Comparison of ENCODE assay signal across 1 cellular context in genomic region chr2:218398437-218399390, GRCh38.
TF ChIP-seq lines count a peak whose summit lies in the region.

No MANE protein-coding gene starts in this region.

TF ChIP-seq in HepG2, 621 proteins besides CTCF, POLR2A, EP300 and RAD21 (continued from another document and continues in another):
- TF ChIP-seq ZNF597 (CRISPR knock-in tag; IDR thresholded peaks at IDR 0.05): no peak
- no peak for TF ChIP-seq PHB2 (IDR thresholded peaks at IDR 0.05; ENCODE audit: partially characterized antibody)
- TF ChIP-seq ZNF10 (CRISPR knock-in tag; IDR thresholded peaks at IDR 0.05; ENCODE audit: borderline replicate concordance, low read depth): no peak
- TF ChIP-seq ZNF496 (CRISPR knock-in tag; IDR thresholded peaks at IDR 0.05; ENCODE audit: insufficient replicate concordance): no peak
- peak; percentile 86 for TF ChIP-seq ARNT2 (CRISPR knock-in tag; IDR thresholded peaks at IDR 0.05; ENCODE audit: low read depth)
- TF ChIP-seq PHF20 (CRISPR knock-in tag; IDR thresholded peaks at IDR 0.05): no peak; the same call in 1 of the 2 replicates
- no peak for TF ChIP-seq HDAC6 (IDR thresholded peaks at IDR 0.05; ENCODE audit: low read depth, low read length)
- peak; percentile 92 for TF ChIP-seq RBM39 (IDR thresholded peaks at IDR 0.05; ENCODE audit: low read depth, low read length, poor library complexity, severe bottlenecking)
- TF ChIP-seq, protein P1, sequence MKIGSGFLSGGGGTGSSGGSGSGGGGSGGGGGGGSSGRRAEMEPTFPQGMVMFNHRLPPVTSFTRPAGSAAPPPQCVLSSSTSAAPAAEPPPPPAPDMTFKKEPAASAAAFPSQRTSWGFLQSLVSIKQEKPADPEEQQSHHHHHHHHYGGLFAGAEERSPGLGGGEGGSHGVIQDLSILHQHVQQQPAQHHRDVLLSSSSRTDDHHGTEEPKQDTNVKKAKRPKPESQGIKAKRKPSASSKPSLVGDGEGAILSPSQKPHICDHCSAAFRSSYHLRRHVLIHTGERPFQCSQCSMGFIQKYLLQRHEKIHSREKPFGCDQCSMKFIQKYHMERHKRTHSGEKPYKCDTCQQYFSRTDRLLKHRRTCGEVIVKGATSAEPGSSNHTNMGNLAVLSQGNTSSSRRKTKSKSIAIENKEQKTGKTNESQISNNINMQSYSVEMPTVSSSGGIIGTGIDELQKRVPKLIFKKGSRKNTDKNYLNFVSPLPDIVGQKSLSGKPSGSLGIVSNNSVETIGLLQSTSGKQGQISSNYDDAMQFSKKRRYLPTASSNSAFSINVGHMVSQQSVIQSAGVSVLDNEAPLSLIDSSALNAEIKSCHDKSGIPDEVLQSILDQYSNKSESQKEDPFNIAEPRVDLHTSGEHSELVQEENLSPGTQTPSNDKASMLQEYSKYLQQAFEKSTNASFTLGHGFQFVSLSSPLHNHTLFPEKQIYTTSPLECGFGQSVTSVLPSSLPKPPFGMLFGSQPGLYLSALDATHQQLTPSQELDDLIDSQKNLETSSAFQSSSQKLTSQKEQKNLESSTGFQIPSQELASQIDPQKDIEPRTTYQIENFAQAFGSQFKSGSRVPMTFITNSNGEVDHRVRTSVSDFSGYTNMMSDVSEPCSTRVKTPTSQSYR (CRISPR knock-in tag; IDR thresholded peaks at IDR 0.05; ENCODE audit: borderline replicate concordance): peak; percentile 94
- no peak for TF ChIP-seq KLF16 (CRISPR knock-in tag; IDR thresholded peaks at IDR 0.05)
- TF ChIP-seq IKZF1 (IDR thresholded peaks at IDR 0.05): no peak
- TF ChIP-seq MNT (IDR thresholded peaks at IDR 0.05): no peak
- TF ChIP-seq ZNF850 (CRISPR knock-in tag; conservative IDR thresholded peaks at IDR 0.05): no peak
- no peak for TF ChIP-seq ZNF792 (CRISPR knock-in tag; IDR thresholded peaks at IDR 0.05)
- TF ChIP-seq KDM4B (CRISPR knock-in tag; IDR thresholded peaks at IDR 0.05): peak; percentile 45; the same call in 1 of the 2 replicates
- no peak for TF ChIP-seq FOXC1 (CRISPR knock-in tag; IDR thresholded peaks at IDR 0.05; ENCODE audit: borderline replicate concordance)
- TF ChIP-seq DPF2 (CRISPR knock-in tag; IDR thresholded peaks at IDR 0.05; ENCODE audit: borderline replicate concordance, low read depth): no peak
- TF ChIP-seq ATF1 (CRISPR knock-in tag; IDR thresholded peaks at IDR 0.05): no peak
- no peak for TF ChIP-seq ZNF546 (CRISPR knock-in tag; conservative IDR thresholded peaks at IDR 0.05)
- TF ChIP-seq NFIC (IDR thresholded peaks at IDR 0.05; ENCODE audit: low read length): no peak
- peak; percentile 1; the same call in 1 of the 2 replicates for TF ChIP-seq ZNF816 (CRISPR knock-in tag; IDR thresholded peaks at IDR 0.05; ENCODE audit: borderline replicate concordance)
- no peak for TF ChIP-seq THRA (CRISPR knock-in tag; IDR thresholded peaks at IDR 0.05; ENCODE audit: borderline replicate concordance)
- TF ChIP-seq E2F2 (CRISPR knock-in tag; IDR thresholded peaks at IDR 0.05; ENCODE audit: borderline replicate concordance): no peak
- TF ChIP-seq, protein P2, sequence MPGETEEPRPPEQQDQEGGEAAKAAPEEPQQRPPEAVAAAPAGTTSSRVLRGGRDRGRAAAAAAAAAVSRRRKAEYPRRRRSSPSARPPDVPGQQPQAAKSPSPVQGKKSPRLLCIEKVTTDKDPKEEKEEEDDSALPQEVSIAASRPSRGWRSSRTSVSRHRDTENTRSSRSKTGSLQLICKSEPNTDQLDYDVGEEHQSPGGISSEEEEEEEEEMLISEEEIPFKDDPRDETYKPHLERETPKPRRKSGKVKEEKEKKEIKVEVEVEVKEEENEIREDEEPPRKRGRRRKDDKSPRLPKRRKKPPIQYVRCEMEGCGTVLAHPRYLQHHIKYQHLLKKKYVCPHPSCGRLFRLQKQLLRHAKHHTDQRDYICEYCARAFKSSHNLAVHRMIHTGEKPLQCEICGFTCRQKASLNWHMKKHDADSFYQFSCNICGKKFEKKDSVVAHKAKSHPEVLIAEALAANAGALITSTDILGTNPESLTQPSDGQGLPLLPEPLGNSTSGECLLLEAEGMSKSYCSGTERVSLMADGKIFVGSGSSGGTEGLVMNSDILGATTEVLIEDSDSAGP (CRISPR knock-in tag; IDR thresholded peaks at IDR 0.05; ENCODE audit: borderline replicate concordance): peak; percentile 36
- TF ChIP-seq, protein P3, sequence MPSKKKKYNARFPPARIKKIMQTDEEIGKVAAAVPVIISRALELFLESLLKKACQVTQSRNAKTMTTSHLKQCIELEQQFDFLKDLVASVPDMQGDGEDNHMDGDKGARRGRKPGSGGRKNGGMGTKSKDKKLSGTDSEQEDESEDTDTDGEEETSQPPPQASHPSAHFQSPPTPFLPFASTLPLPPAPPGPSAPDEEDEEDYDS (CRISPR knock-in tag; IDR thresholded peaks at IDR 0.05): no peak
- TF ChIP-seq E2F5 (CRISPR knock-in tag; conservative IDR thresholded peaks at IDR 0.05): no peak
- TF ChIP-seq, protein P4, sequence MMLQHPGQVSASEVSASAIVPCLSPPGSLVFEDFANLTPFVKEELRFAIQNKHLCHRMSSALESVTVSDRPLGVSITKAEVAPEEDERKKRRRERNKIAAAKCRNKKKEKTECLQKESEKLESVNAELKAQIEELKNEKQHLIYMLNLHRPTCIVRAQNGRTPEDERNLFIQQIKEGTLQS (CRISPR knock-in tag; IDR thresholded peaks at IDR 0.05): no peak; the same call in 1 of the 2 replicates
- no peak for TF ChIP-seq RFX1 (IDR thresholded peaks at IDR 0.05)
- TF ChIP-seq ZFP41 (CRISPR knock-in tag; IDR thresholded peaks at IDR 0.05; ENCODE audit: borderline replicate concordance): no peak
- no peak for TF ChIP-seq MBNL3 (CRISPR knock-in tag; conservative IDR thresholded peaks at IDR 0.05)
- TF ChIP-seq SOX6 (IDR thresholded peaks at IDR 0.05): no peak
- no peak; the same call in 1 of the 2 replicates for TF ChIP-seq SOX6 (CRISPR knock-in tag; IDR thresholded peaks at IDR 0.05)
- TF ChIP-seq, protein P5, sequence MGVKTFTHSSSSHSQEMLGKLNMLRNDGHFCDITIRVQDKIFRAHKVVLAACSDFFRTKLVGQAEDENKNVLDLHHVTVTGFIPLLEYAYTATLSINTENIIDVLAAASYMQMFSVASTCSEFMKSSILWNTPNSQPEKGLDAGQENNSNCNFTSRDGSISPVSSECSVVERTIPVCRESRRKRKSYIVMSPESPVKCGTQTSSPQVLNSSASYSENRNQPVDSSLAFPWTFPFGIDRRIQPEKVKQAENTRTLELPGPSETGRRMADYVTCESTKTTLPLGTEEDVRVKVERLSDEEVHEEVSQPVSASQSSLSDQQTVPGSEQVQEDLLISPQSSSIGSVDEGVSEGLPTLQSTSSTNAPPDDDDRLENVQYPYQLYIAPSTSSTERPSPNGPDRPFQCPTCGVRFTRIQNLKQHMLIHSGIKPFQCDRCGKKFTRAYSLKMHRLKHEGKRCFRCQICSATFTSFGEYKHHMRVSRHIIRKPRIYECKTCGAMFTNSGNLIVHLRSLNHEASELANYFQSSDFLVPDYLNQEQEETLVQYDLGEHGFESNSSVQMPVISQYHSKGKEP (CRISPR knock-in tag; IDR thresholded peaks at IDR 0.05): no peak; the same call in 1 of the 2 replicates
- TF ChIP-seq TGIF2 (CRISPR knock-in tag; IDR thresholded peaks at IDR 0.05): no peak
- TF ChIP-seq ZNF780A (CRISPR knock-in tag; IDR thresholded peaks at IDR 0.05): no peak
- no peak for TF ChIP-seq ERF (CRISPR knock-in tag; IDR thresholded peaks at IDR 0.05)
- peak; percentile 60 for TF ChIP-seq POLR2G (IDR thresholded peaks at IDR 0.05; ENCODE audit: low read depth, low read length)
- TF ChIP-seq, protein P6, sequence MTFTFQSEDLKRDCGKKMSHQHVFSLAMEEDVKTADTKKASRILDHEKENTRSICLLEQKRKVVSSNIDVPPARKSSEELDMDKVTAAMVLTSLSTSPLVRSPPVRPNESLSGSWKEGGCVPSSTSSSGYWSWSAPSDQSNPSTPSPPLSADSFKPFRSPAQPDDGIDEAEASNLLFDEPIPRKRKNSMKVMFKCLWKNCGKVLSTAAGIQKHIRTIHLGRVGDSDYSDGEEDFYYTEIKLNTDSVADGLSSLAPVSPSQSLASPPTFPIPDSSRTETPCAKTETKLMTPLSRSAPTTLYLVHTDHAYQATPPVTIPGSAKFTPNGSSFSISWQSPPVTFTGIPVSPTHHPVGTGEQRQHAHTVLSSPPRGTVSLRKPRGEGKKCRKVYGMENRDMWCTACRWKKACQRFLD (CRISPR knock-in tag; IDR thresholded peaks at IDR 0.05; ENCODE audit: borderline replicate concordance): peak; percentile 45; the same call in 1 of the 2 replicates
- TF ChIP-seq RXRB (CRISPR knock-in tag; IDR thresholded peaks at IDR 0.05; ENCODE audit: borderline replicate concordance): no peak
- TF ChIP-seq ZNF800 (CRISPR knock-in tag; IDR thresholded peaks at IDR 0.05): peak; percentile 46; the same call in 1 of the 2 replicates
- peak; percentile 88 for TF ChIP-seq RBFOX2 (IDR thresholded peaks at IDR 0.05; ENCODE audit: low read depth, low read length)
- no peak for TF ChIP-seq PTBP1 (IDR thresholded peaks at IDR 0.05; ENCODE audit: low read depth, low read length, poor library complexity, severe bottlenecking)
- TF ChIP-seq, protein P7, sequence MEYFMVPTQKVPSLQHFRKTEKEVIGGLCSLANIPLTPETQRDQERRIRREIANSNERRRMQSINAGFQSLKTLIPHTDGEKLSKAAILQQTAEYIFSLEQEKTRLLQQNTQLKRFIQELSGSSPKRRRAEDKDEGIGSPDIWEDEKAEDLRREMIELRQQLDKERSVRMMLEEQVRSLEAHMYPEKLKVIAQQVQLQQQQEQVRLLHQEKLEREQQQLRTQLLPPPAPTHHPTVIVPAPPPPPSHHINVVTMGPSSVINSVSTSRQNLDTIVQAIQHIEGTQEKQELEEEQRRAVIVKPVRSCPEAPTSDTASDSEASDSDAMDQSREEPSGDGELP (IDR thresholded peaks at IDR 0.05; ENCODE audit: borderline replicate concordance, low read depth): no peak
- TF ChIP-seq CCAR2 (optimal IDR thresholded peaks at IDR 0.05; ENCODE audit: low read depth, low read length): no peak
- TF ChIP-seq EZH2 (conservative IDR thresholded peaks at IDR 0.05; ENCODE audit: low read depth, low read length): no peak
- TF ChIP-seq SATB2 (CRISPR knock-in tag; IDR thresholded peaks at IDR 0.05): 0 out of 2 replicates have a peak, but pooled peaks have one; percentile 35
- peak; percentile 70; the same call in 1 of the 2 replicates for TF ChIP-seq ZNF605 (CRISPR knock-in tag; IDR thresholded peaks at IDR 0.05)
- peak; percentile 21; the same call in 1 of the 2 replicates for TF ChIP-seq ZNF383 (CRISPR knock-in tag; IDR thresholded peaks at IDR 0.05; ENCODE audit: borderline replicate concordance)
- peak; percentile 24 for TF ChIP-seq TAF15 (IDR thresholded peaks at IDR 0.05; ENCODE audit: low read depth, low read length, poor library complexity, severe bottlenecking)
- no peak for TF ChIP-seq KLF11 (CRISPR knock-in tag; IDR thresholded peaks at IDR 0.05)
